10 cellular contexts compared by ENCODE assay signal in the genomic region with DNA sequence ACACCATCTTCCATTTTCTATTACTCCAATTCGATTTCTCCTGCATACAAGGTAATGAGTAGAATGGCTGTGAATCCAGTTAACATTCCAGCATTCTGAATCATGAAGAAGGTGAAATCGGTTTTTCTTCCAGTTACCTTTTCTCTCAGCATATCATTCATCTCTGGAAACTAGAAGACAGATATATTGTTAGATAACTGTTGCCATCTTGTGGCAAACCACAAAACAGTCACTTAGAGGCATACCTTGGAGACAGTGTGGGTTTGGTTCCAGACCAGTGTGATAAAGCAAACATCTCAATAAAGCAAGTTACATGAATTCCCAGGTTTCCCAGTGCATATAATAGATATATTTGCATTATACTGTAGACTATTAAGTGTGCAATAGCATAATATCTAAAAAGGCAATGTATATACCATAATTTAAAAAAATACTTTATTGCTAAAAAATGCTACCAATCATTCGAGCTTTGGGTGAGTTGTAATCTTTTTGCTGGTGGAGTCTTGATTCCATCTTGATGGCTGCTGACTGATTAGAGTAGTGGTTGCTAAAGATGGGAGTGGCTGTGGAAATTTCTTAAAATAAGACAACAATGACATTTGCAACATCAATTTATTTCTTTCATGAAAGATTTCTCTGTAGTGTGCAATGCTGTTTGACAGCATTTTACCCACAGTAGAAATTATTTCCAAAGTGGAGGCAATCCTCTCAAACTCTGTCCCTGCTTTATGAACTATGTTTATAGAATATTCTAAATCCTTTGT.
DNase-seq lines count a peak whose midpoint lies in the region; ATAC-seq and TF ChIP-seq lines count a peak whose summit lies in the region.
"Had no signal": no experiment of that assay in that cellular context is flagged by ENCODE, and none has a peak within 500 bp of the region (broad histone marks: within the 10 kb centered on the region; RNA-seq: fewer than 3 reads in every experiment).

No MANE protein-coding gene starts in this region.

- WGBS in aorta, 2 donors, result 28 to 38% methylated on average over 3 of the region's 3 CpGs

- ATAC-seq in SK-N-SH treated with all-trans-retinoic acid at 6 μM for 48 hours, result peak; percentile 99
- no peak for ATAC-seq in aorta (ENCODE audit: low FRiP score)

- H3K4me1 ChIP-seq in HEK293 (ENCODE audit: control insufficient read depth, insufficient read depth, low read length) (no peaks in the 10 kb centered on the region), aorta (ENCODE audit: control insufficient read depth in 1 of 2, insufficient read depth in 2 of 2, low read length in 2 of 2) (no peaks in the 10 kb centered on the region)

- intact Hi-C loops in aorta (cut with DNase I), result loop anchor here in 1 of 2 donors (10.0 kb wide), 1 partner anchor 358 kb away; no protein-coding TSS in a partner anchor

- TF ChIP-seq CTCF in GM12875 (IDR thresholded peaks at IDR 0.05; ENCODE audit: borderline replicate concordance, insufficient read depth, low read depth, low read length), result peak; percentile 17; the same call in 1 of the 2 replicates
- no peak for TF ChIP-seq CTCF in HEK293 (tag by site-specific recombination; IDR thresholded peaks at IDR 0.05)
- TF ChIP-seq CTCF in fibroblast of mammary gland (conservative IDR thresholded peaks at IDR 0.05; ENCODE audit: control insufficient read depth, insufficient read depth, low read depth, low read length), result peak; percentile 50

- H3K9me3 ChIP-seq in HEK293 (ENCODE audit: control insufficient read depth, insufficient read depth, low read depth, low read length) (no peaks in the 10 kb centered on the region), aorta (ENCODE audit: control insufficient read depth, low read length) (no peaks in the 10 kb centered on the region)
- H3K9me3 ChIP-seq: SJCRH30 had no signal

- H3K27me3 ChIP-seq in aorta (ENCODE audit: control insufficient read depth in 1 of 2, insufficient read depth in 2 of 2, low read length in 1 of 2), result no peaks in the 10 kb centered on the region
- H3K27me3 ChIP-seq: SJCRH30 had no signal

- DNase-seq in AML-193 (lab: John Stamatoyannopoulos, UW), result peak; percentile 33 to 56
- DNase-seq in M059J (ENCODE audit: low read depth), result peak; percentile 60
- DNase-seq in fibroblast of mammary gland (ENCODE audit: low read depth), result peak; percentile 53
- peak; percentile 48 for DNase-seq in retina
- DNase-seq in aorta, result no peak
- DNase-seq: natural killer cell had no signal

- no peaks in the 10 kb centered on the region for H3K36me3 ChIP-seq in HEK293 (ENCODE audit: control insufficient read depth in 2 of 2, insufficient read depth in 1 of 2, low read length in 2 of 2)
- H3K36me3 ChIP-seq in aorta (ENCODE audit: control insufficient read depth in 1 of 2, insufficient read depth in 2 of 2, low read length in 1 of 2), result no peaks in the 10 kb centered on the region
- H3K36me3 ChIP-seq: SJCRH30 had no signal

- POLR2A ChIA-PET in HEK293 (lab: Yijun Ruan, JAX), result no interaction called here

- H3K4me3 ChIP-seq in GM12875 (ENCODE audit: low read depth, low read length) (no peak overlapping the region), HEK293 (ENCODE audit: low read depth, low read length) (no peak overlapping the region), fibroblast of mammary gland (ENCODE audit: control insufficient read depth, low read depth, low read length) (no peak overlapping the region), aorta (ENCODE audit: low read length in 2 of 2) (no peak overlapping the region)
- H3K4me3 ChIP-seq: SJCRH30 had no signal

- no peak overlapping the region for H3K27ac ChIP-seq in HEK293 (ENCODE audit: extremely low read depth, low read depth, low read length)
- H3K27ac ChIP-seq in aorta (ENCODE audit: low read depth in 1 of 2, low read length in 2 of 2), result no peak overlapping the region
- H3K27ac ChIP-seq: SJCRH30 had no signal

- CTCF ChIA-PET in HEK293 (lab: Yijun Ruan, JAX), result interaction anchor here (0.6 to 1.5 kb wide), 3 partner anchors 9 to 1038 kb away, joined by 3 to 5 read pairs (median 3); no protein-coding TSS in a partner anchor

TF ChIP-seq in HEK293, 187 proteins besides CTCF, POLR2A, EP300 and RAD21:
- TF ChIP-seq ZNF292 (tag by site-specific recombination; IDR thresholded peaks at IDR 0.05; ENCODE audit: borderline replicate concordance, low read depth) (no peak), ZNF175 (tag by site-specific recombination; IDR thresholded peaks at IDR 0.05) (no peak), PATZ1 (tag by site-specific recombination; IDR thresholded peaks at IDR 0.05) (no peak), YY1 (tag by site-specific recombination; IDR thresholded peaks at IDR 0.05) (no peak), ZNF600 (tag by site-specific recombination; IDR thresholded peaks at IDR 0.05) (no peak), PRDM1 (tag by site-specific recombination; IDR thresholded peaks at IDR 0.05) (peak; percentile 41; the same call in 1 of the 2 replicates), ZNF654 (tag by site-specific recombination; IDR thresholded peaks at IDR 0.05; ENCODE audit: low read depth) (peak; percentile 64), ZIC2 (tag by site-specific recombination; IDR thresholded peaks at IDR 0.05) (no peak), ZNF202 (tag by site-specific recombination; IDR thresholded peaks at IDR 0.05; ENCODE audit: borderline replicate concordance) (no peak), ZNF10 (tag by site-specific recombination; IDR thresholded peaks at IDR 0.05) (no peak)
- TF ChIP-seq, protein P1, sequence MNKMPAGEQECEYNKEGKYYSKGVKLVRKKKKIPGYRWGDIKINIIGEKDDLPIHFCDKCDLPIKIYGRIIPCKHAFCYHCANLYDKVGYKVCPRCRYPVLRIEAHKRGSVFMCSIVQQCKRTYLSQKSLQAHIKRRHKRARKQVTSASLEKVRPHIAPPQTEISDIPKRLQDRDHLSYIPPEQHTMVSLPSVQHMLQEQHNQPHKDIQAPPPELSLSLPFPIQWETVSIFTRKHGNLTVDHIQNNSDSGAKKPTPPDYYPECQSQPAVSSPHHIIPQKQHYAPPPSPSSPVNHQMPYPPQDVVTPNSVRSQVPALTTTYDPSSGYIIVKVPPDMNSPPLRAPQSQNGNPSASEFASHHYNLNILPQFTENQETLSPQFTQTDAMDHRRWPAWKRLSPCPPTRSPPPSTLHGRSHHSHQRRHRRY (tag by site-specific recombination; IDR thresholded peaks at IDR 0.05), result no peak
TF ChIP-seq in HEK293: peak in this region for 2.

TF ChIP-seq in SK-N-SH treated with all-trans-retinoic acid at 6 μM for 48 hours, 23 proteins besides CTCF, POLR2A, EP300 and RAD21:
- no peak for TF ChIP-seq PATZ1 (CRISPR knock-in tag; IDR thresholded peaks at IDR 0.05; ENCODE audit: borderline replicate concordance)
- TF ChIP-seq ISL1 (CRISPR knock-in tag; IDR thresholded peaks at IDR 0.05), result peak; percentile 41; the same call in 1 of the 2 replicates
- no peak for TF ChIP-seq ZNF565 (CRISPR knock-in tag; conservative IDR thresholded peaks at IDR 0.05; ENCODE audit: low read depth)

Comparison
In these comparisons a context has a peak if more than half of its experiments do, and no peak if none do; other contexts are left out.
1. DNase-seq: peak in AML-193 (2 of 2), M059J (single experiment), fibroblast of mammary gland (single experiment) and retina (single experiment); none in aorta (0 of 2).